9 cellular contexts compared by ENCODE assay signal in the genomic region with DNA sequence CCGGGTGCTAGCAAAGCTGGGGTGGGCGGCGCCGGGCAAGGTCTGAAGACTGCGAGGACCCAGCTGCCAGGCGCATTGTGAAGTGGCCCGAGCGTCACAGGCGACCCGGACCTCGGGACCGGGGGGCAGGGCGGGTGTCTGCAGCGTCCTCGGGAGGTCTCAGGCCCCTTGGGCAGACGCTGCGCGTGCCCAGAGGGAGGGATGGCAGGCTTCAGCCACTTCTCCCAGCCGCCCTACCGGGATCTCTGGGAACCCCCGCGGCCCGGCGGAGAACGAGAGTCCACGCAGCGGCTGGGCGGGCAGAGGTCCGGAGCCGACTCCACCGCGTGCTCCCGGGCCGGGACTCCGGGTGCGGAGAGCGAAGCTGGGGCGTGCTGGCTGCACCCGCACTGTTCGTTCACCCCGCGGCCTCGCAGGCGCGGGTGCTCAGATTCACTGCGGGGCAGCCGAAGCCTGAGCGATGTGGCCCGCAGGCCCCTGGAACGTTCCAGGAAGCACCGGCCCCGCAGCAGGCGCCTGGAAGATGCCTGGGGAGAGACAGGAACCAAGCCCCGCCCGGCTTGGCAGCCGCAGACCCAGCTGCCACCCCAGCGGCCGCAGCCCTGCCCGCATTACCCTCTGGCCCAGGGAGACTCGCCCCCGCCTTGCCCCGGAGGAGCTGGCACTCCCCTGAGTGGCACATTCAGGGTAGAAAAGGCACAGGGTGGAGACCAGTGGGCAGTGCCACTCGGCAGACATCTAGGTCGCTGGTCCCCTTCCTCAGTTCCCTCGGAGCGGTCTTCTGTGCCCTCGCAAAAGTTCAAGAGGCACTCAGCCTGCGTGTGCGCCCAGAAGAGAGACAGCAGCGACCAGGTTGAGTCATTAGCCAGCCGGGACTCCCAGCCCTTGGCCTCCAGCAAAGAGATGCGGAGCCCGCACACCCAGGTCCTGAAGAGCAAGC. TPM values are rescaled to one million over a fixed set of nuclear protein-coding genes. Genes with fewer than 3 reads are reported as not detected.
DNase-seq lines count a peak whose midpoint lies in the region; TF ChIP-seq lines count a peak whose summit lies in the region.
"Had no signal": no experiment of that assay in that cellular context is flagged by ENCODE, and none has a peak within 500 bp of the region (broad histone marks: within the 10 kb centered on the region; RNA-seq: fewer than 3 reads in every experiment).

Gene CCDC185 (plus strand): TSS at position 141 of the 940 bp plus-strand sequence. CDS start 61 bp downstream, at position 202.

- peaks cover 0 to 12% (median 3%) of the 10 kb centered on the region in 8 donors for H3K9me3 Mint-ChIP-seq in CD4-positive, alpha-beta memory T cell
- H3K9me3 Mint-ChIP-seq in activated CD4-positive, alpha-beta memory T cell treated with anti-CD3 and anti-CD28 coated beads for 36 hours: no peaks in the 10 kb centered on the region
- no peaks in the 10 kb centered on the region for H3K9me3 Mint-ChIP-seq in progenitor cell of endocrine pancreas (ENCODE audit: low read depth)

- CTCF ChIA-PET in CD4-positive, alpha-beta memory T cell (lab: Charles Lee; ENCODE audit: partially characterized antibody): no interaction called here
- CTCF ChIA-PET in activated CD4-positive, alpha-beta memory T cell treated with anti-CD3 and anti-CD28 coated beads for 36 hours (lab: Charles Lee): no interaction called here

- POLR2A ChIA-PET in CD4-positive, alpha-beta memory T cell (lab: Charles Lee; ENCODE audit: partially characterized antibody): no interaction called here
- POLR2A ChIA-PET in activated CD4-positive, alpha-beta memory T cell treated with anti-CD3 and anti-CD28 coated beads for 36 hours (lab: Charles Lee): no interaction called here

- H3K4me3 ChIP-seq in CD4-positive, alpha-beta memory T cell (ENCODE audit: low read length in 2 of 2): no peak within 1 kb of the TSS
- H3K4me3 ChIP-seq in fibroblast of the aortic adventitia (ENCODE audit: low read depth, low read length) (peak within 1 kb of the TSS; percentile 17), parathyroid adenoma (ENCODE audit: low read depth, low read length) (peak within 1 kb of the TSS; percentile 34)

- no peaks in the 10 kb centered on the region for H3K27me3 ChIP-seq in CD4-positive, alpha-beta memory T cell (ENCODE audit: insufficient read depth, low read length)
- H3K27me3 ChIP-seq in parathyroid adenoma (ENCODE audit: control insufficient read depth, insufficient read depth, low read length): no peaks in the 10 kb centered on the region

- no peak for TF ChIP-seq CTCF in fibroblast of the aortic adventitia (IDR thresholded peaks at IDR 0.05; ENCODE audit: insufficient read depth, low read length)
- TF ChIP-seq CTCF in parathyroid adenoma (IDR thresholded peaks at IDR 0.05): no peak
- no peak for TF ChIP-seq CTCF in progenitor cell of endocrine pancreas (IDR thresholded peaks at IDR 0.05; ENCODE audit: unreplicated experiment)

- peaks cover 0 to 3% of the 10 kb centered on the region in 2 donors for H3K36me3 Mint-ChIP-seq in CD4-positive, alpha-beta memory T cell
- H3K36me3 Mint-ChIP-seq in activated CD4-positive, alpha-beta memory T cell treated with anti-CD3 and anti-CD28 coated beads for 36 hours: no peaks in the 10 kb centered on the region
- H3K36me3 Mint-ChIP-seq in progenitor cell of endocrine pancreas (ENCODE audit: insufficient read depth): no peaks in the 10 kb centered on the region

- no peaks in the 10 kb centered on the region for H3K9me3 ChIP-seq in CD4-positive, alpha-beta memory T cell (ENCODE audit: control insufficient read depth in 1 of 2, low read length in 2 of 2)
- H3K9me3 ChIP-seq in parathyroid adenoma (ENCODE audit: control insufficient read depth, low read length): no peaks in the 10 kb centered on the region

- no peaks in the 10 kb centered on the region for H3K36me3 ChIP-seq in CD4-positive, alpha-beta memory T cell (ENCODE audit: insufficient read depth, low read length)
- H3K36me3 ChIP-seq in parathyroid adenoma (ENCODE audit: control insufficient read depth, insufficient read depth, low read length): no peaks in the 10 kb centered on the region

- H3K79me2 ChIP-seq in parathyroid adenoma: no peaks in the 10 kb centered on the region

- H2AFZ ChIP-seq in parathyroid adenoma: peak within 1 kb of the TSS; percentile 64

- H3K4me1 Mint-ChIP-seq in CD4-positive, alpha-beta memory T cell: peaks cover 0 to 7% (median 0%) of the 10 kb centered on the region in 4 donors
- H3K4me1 Mint-ChIP-seq in activated CD4-positive, alpha-beta memory T cell treated with anti-CD3 and anti-CD28 coated beads for 36 hours (ENCODE audit: low read depth): no peaks in the 10 kb centered on the region
- no peaks in the 10 kb centered on the region for H3K4me1 Mint-ChIP-seq in progenitor cell of endocrine pancreas (ENCODE audit: low read depth)

- H3K4me3 Mint-ChIP-seq in CD4-positive, alpha-beta memory T cell: peak within 1 kb of the TSS in 6 of 8 donors; percentile 31 to 79 (median 47)
- H3K4me3 Mint-ChIP-seq in activated CD4-positive, alpha-beta memory T cell treated with anti-CD3 and anti-CD28 coated beads for 36 hours: no peak within 1 kb of the TSS
- no peak within 1 kb of the TSS for H3K4me3 Mint-ChIP-seq in progenitor cell of endocrine pancreas (ENCODE audit: low read depth)

- DNase-seq in CD4-positive, alpha-beta memory T cell: no peak
- DNase-seq in NCI-H774 (lab: John Stamatoyannopoulos, UW): peak; percentile 29
- DNase-seq in fibroblast of the aortic adventitia (ENCODE audit: low read depth): no peak
- DNase-seq in NCI-H2029 treated with DMSO at 0.1 percent for 48 hours (lab: John Stamatoyannopoulos, UW): no peak
- no peak for DNase-seq in activated CD4-positive, alpha-beta memory T cell treated with anti-CD3 and anti-CD28 coated beads for 36 hours
- DNase-seq in progenitor cell of endocrine pancreas (ENCODE audit: low spot score, unreplicated experiment): no peak
- DNase-seq in superior temporal gyrus (ENCODE audit: extremely low spot score): no peak
- DNase-seq: NCI-H446 had no signal

- peaks cover 20 to 23% of the 10 kb centered on the region in 2 donors for H3K27me3 Mint-ChIP-seq in CD4-positive, alpha-beta memory T cell
- H3K27me3 Mint-ChIP-seq in activated CD4-positive, alpha-beta memory T cell treated with anti-CD3 and anti-CD28 coated beads for 36 hours: peaks cover 27% of the 10 kb centered on the region
- H3K27me3 Mint-ChIP-seq in progenitor cell of endocrine pancreas: peaks cover 13% of the 10 kb centered on the region

- H3K4me1 ChIP-seq in CD4-positive, alpha-beta memory T cell (ENCODE audit: insufficient read depth, low read length): no peaks in the 10 kb centered on the region
- H3K4me1 ChIP-seq in parathyroid adenoma: no peaks in the 10 kb centered on the region

- no peak within 1 kb of the TSS for H3K27ac Mint-ChIP-seq in CD4-positive, alpha-beta memory T cell
- no peak within 1 kb of the TSS for H3K27ac Mint-ChIP-seq in activated CD4-positive, alpha-beta memory T cell treated with anti-CD3 and anti-CD28 coated beads for 36 hours
- no peak within 1 kb of the TSS for H3K27ac Mint-ChIP-seq in progenitor cell of endocrine pancreas

- intact Hi-C loops in CD4-positive, alpha-beta memory T cell (cut with micrococcal nuclease): no loop called here
- intact Hi-C loops in activated CD4-positive, alpha-beta memory T cell treated with anti-CD3 and anti-CD28 coated beads for 36 hours (cut with micrococcal nuclease): no loop called here

- H3K27ac ChIP-seq in CD4-positive, alpha-beta memory T cell (ENCODE audit: low read depth, low read length): no peak within 1 kb of the TSS
- no peak within 1 kb of the TSS for H3K27ac ChIP-seq in parathyroid adenoma

- no peak within 1 kb of the TSS for H3K9ac ChIP-seq in parathyroid adenoma

- H3K4me2 ChIP-seq in parathyroid adenoma (ENCODE audit: low read length): peak within 1 kb of the TSS; percentile 72

RNA-seq across cellular contexts. Expression of gene CCDC185, which starts in this region (rescaled TPM):
- total RNA-seq in CD4-positive, alpha-beta memory T cell: not detected
- not detected for polyA plus RNA-seq in CD4-positive, alpha-beta memory T cell
- total RNA-seq in fibroblast of the aortic adventitia (ENCODE audit: low replicate concordance) (not detected in 2 replicates), progenitor cell of endocrine pancreas (not detected in 2 replicates)
- total RNA-seq in activated CD4-positive, alpha-beta memory T cell treated with anti-CD3 and anti-CD28 coated beads for 36 hours: not detected

Comparison
In these comparisons a context has a peak if more than half of its experiments do, and no peak if none do; other contexts are left out.
1. H3K4me3 ChIP-seq: peak in fibroblast of the aortic adventitia (single experiment) and parathyroid adenoma (single experiment); none in CD4-positive, alpha-beta memory T cell (0 of 2).
2. H3K4me3 Mint-ChIP-seq: peak in CD4-positive, alpha-beta memory T cell (6 of 8); none in activated CD4-positive, alpha-beta memory T cell treated with anti-CD3 and anti-CD28 coated beads for 36 hours (single experiment) and progenitor cell of endocrine pancreas (single experiment).